In genomic region chr3:179743913-179744312, GRCh38 we compare ENCODE assay signal across 19 cellular contexts.
DNase-seq lines count a peak whose midpoint lies in the region; ATAC-seq lines count a peak whose summit lies in the region.
"Had no signal": no experiment of that assay in that cellular context is flagged by ENCODE, and none has a peak within 500 bp of the region (broad histone marks: within the 10 kb centered on the region; RNA-seq: fewer than 3 reads in every experiment).

No MANE protein-coding gene starts in this region.

- in situ Hi-C loops in KBM-7 (cut with MboI; ENCODE audit: low pct_unique_long_range_greater_than_20kb, low sequenced_read_pairs), result no loop called here

- ATAC-seq in left ventricle myocardium superior (peak; percentile 43), GM21447 (IDR thresholded peaks at IDR 0.05; ENCODE audit: unreplicated experiment) (no peak)
- ATAC-seq: PC-3, T-helper 17 cell had no signal

- DNase-seq in CD1c-positive myeloid dendritic cell (ENCODE audit: extremely low spot score) (peak; percentile 44), KBM-7 (peak; percentile 77), SIG-M5 (lab: John Stamatoyannopoulos, UW) (peak; percentile 48), left ventricle myocardium superior (no peak), NCI-H1930 (lab: John Stamatoyannopoulos, UW) (no peak), AG20443 (ENCODE audit: low spot score) (no peak)
- DNase-seq: activated CD4-positive, alpha-beta T cell treated with anti-CD3 and anti-CD28 coated beads for 48 hours; aorta; DMS79 treated with DMSO at 0.1 percent for 48 hours; kidney; NCI-H1105 treated with DMSO at 0.1 percent for 48 hours; NCI-H2081 treated with DMSO at 0.1 percent for 48 hours; NCI-H345; NCI-H774; PC-3; SJCRH30; T-helper 17 cell; tibial artery had no signal

- intact Hi-C loops in left ventricle myocardium superior (cut with micrococcal nuclease), result no loop called here

Comparison
In these comparisons a context has a peak if more than half of its experiments do, and no peak if none do; other contexts are left out.
1. DNase-seq: peak in CD1c-positive myeloid dendritic cell (single experiment), KBM-7 (single experiment) and SIG-M5 (single experiment); none in left ventricle myocardium superior (single experiment), NCI-H1930 (0 of 2) and AG20443 (single experiment).